13 cellular contexts compared by ENCODE assay signal in the genomic region with DNA sequence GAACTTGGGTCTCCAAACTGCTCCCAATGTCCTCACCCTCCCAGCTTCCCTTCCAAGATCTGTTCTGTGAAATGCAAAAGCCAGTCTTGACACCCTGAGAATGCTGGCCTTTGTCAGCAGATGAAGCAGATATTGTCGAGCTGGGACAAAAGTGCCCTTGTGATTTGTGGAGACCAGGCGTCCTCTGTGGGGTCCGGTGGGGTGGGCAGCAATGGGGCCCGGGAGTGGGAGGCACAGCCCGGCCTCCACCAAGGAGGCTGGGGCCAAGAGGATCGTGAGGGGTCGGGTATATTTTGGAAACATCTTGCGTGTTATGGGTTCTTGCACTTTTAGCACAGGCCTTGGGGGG.
DNase-seq lines count a peak whose midpoint lies in the region; ATAC-seq and TF ChIP-seq lines count a peak whose summit lies in the region.
"Had no signal": no experiment of that assay in that cellular context is flagged by ENCODE, and none has a peak within 500 bp of the region (broad histone marks: within the 10 kb centered on the region; RNA-seq: fewer than 3 reads in every experiment).

No MANE protein-coding gene starts in this region.

- peak overlapping the region; percentile 80 for H2BK120ac ChIP-seq in mesendoderm (ENCODE audit: low read depth, low read length)

- no peaks in the 10 kb centered on the region for H3K9me3 Mint-ChIP-seq in dendritic cell treated with granulocyte-macrophage colony-stimulating factor and Interleukin-4, amounts not matched to agents 40 ng/mL and 50 ng/mL, for 4 days

- H3K4me3 Mint-ChIP-seq in dendritic cell treated with granulocyte-macrophage colony-stimulating factor and Interleukin-4, amounts not matched to agents 40 ng/mL and 50 ng/mL, for 4 days = no peak overlapping the region

- H2AFZ ChIP-seq in KMS-11 (ENCODE audit: low read depth) = peak overlapping the region; percentile 65; the same call in 1 of the 2 replicates

- no peak overlapping the region for H2BK5ac ChIP-seq in mesendoderm (ENCODE audit: low read length)

- H3K56ac ChIP-seq in mesendoderm (ENCODE audit: low read length) = peak overlapping the region; percentile 70

- H3K27me3 Mint-ChIP-seq in dendritic cell treated with granulocyte-macrophage colony-stimulating factor and Interleukin-4, amounts not matched to agents 40 ng/mL and 50 ng/mL, for 4 days = no peaks in the 10 kb centered on the region

- no peaks in the 10 kb centered on the region for H3K79me2 ChIP-seq in KMS-11 (ENCODE audit: insufficient read depth, low read depth)
- no peaks in the 10 kb centered on the region for H3K79me2 ChIP-seq in mesendoderm (ENCODE audit: control insufficient read depth, insufficient read depth, low read length)

- H4K20me1 ChIP-seq in KMS-11 (ENCODE audit: insufficient read depth) = no peaks in the 10 kb centered on the region

- peaks cover 75% of the 10 kb centered on the region for H3K36me3 Mint-ChIP-seq in dendritic cell treated with granulocyte-macrophage colony-stimulating factor and Interleukin-4, amounts not matched to agents 40 ng/mL and 50 ng/mL, for 4 days (ENCODE audit: low read depth)

- H4K8ac ChIP-seq in mesendoderm (ENCODE audit: low read depth, low read length) = no peak overlapping the region

- H4K5ac ChIP-seq in mesendoderm (ENCODE audit: low read length) = no peak overlapping the region

- H3K27ac ChIP-seq in KMS-11 (no peak overlapping the region), mesendoderm (ENCODE audit: low read depth, low read length) (peak overlapping the region; percentile 51), substantia nigra (ENCODE audit: low read depth, low read length, poor library complexity, severe bottlenecking) (peak overlapping the region; percentile 95)
- H3K27ac ChIP-seq: lower lobe of right lung, SJCRH30 had no signal

- H3K9ac ChIP-seq in KMS-11 = no peak overlapping the region
- peak overlapping the region; percentile 14 for H3K9ac ChIP-seq in mesendoderm (ENCODE audit: low read length)

- H3K23ac ChIP-seq in mesendoderm (ENCODE audit: low read length) = no peak overlapping the region

- no peak for ATAC-seq in GM18511 (IDR thresholded peaks at IDR 0.05; ENCODE audit: unreplicated experiment)
- no peak for ATAC-seq in GM21447 (IDR thresholded peaks at IDR 0.05; ENCODE audit: unreplicated experiment)

- no peak overlapping the region for H3K4ac ChIP-seq in mesendoderm (ENCODE audit: low read depth, low read length)

- H3K4me3 ChIP-seq in KMS-11 (IDR thresholded peaks at IDR 0.05; ENCODE audit: insufficient read depth, low read depth, low read length) (no peak overlapping the region), mesendoderm (ENCODE audit: low read length) (no peak overlapping the region)
- H3K4me3 ChIP-seq: SJCRH30 had no signal

- TF ChIP-seq CTCF in KMS-11 (conservative IDR thresholded peaks at IDR 0.05; ENCODE audit: low read depth, low read length) = no peak

- H2AK5ac ChIP-seq in mesendoderm (ENCODE audit: low read length) = no peak overlapping the region

- H3K27ac Mint-ChIP-seq in dendritic cell treated with granulocyte-macrophage colony-stimulating factor and Interleukin-4, amounts not matched to agents 40 ng/mL and 50 ng/mL, for 4 days = peak overlapping the region; percentile 30

- peak overlapping the region; percentile 33 for H3K18ac ChIP-seq in mesendoderm (ENCODE audit: low read length)

- no peaks in the 10 kb centered on the region for H3K4me1 Mint-ChIP-seq in dendritic cell treated with granulocyte-macrophage colony-stimulating factor and Interleukin-4, amounts not matched to agents 40 ng/mL and 50 ng/mL, for 4 days (ENCODE audit: low read depth)

- H3K4me2 ChIP-seq in KMS-11 (peak overlapping the region; percentile 31), mesendoderm (ENCODE audit: low read length) (peak overlapping the region; percentile 20)

- peaks cover 4% of the 10 kb centered on the region for H3K4me1 ChIP-seq in KMS-11 (ENCODE audit: low read depth, poor library complexity, severe bottlenecking)
- no peaks in the 10 kb centered on the region for H3K4me1 ChIP-seq in mesendoderm (ENCODE audit: control insufficient read depth, low read depth, low read length)
- H3K4me1 ChIP-seq: lower lobe of right lung, SJCRH30 had no signal

- no CpG with 5 or more reads among the region's 8 CpGs for WGBS in mesendoderm (ENCODE audit: extremely low coverage, insufficient coverage, low lambda C conversion rate)

- intact Hi-C loops in dendritic cell treated with granulocyte-macrophage colony-stimulating factor and Interleukin-4, amounts not matched to agents 40 ng/mL and 50 ng/mL, for 4 days (cut with micrococcal nuclease) = no loop called here

- no peak for DNase-seq in mesendoderm
- DNase-seq in substantia nigra (lab: John Stamatoyannopoulos, UW) = peak in 45 of 49 donors; percentile 7 to 89 (median 67)
- no peak for DNase-seq in activated T-cell treated with anti-CD3 and anti-CD28 coated beads, Interleukin-2, amount 50 U/mL, for 48 hours
- DNase-seq in activated T-cell treated with anti-CD3 and anti-CD28 coated beads for 4 hours = no peak
- DNase-seq: activated CD4-positive, CD25-positive, alpha-beta regulatory T cell; activated effector memory CD4-positive, alpha-beta T cell treated with Interleukin-2 at 50 U/mL for 16 hours; central memory CD4-positive, alpha-beta T cell; lower lobe of right lung had no signal

- peaks cover 9% of the 10 kb centered on the region; the same call in 1 of the 2 replicates for H3K27me3 ChIP-seq in KMS-11 (ENCODE audit: insufficient read depth, low read depth)
- no peaks in the 10 kb centered on the region for H3K27me3 ChIP-seq in mesendoderm (ENCODE audit: insufficient read depth, low read length, poor library complexity)
- H3K27me3 ChIP-seq: SJCRH30 had no signal

- H2BK15ac ChIP-seq in mesendoderm (replicated peaks; ENCODE audit: low read depth) = peak overlapping the region; percentile 27

- no peaks in the 10 kb centered on the region for H3K79me1 ChIP-seq in mesendoderm (ENCODE audit: low read length)

- no peaks in the 10 kb centered on the region for H3K36me3 ChIP-seq in KMS-11 (ENCODE audit: insufficient read depth)
- no peaks in the 10 kb centered on the region for H3K36me3 ChIP-seq in mesendoderm (ENCODE audit: control insufficient read depth, insufficient read depth, low read length)
- H3K36me3 ChIP-seq: SJCRH30 had no signal

Comparison
In these comparisons a context has a peak if more than half of its experiments do, and no peak if none do; other contexts are left out.
1. DNase-seq: peak in substantia nigra (45 of 49); none in mesendoderm (single experiment), activated T-cell treated with anti-CD3 and anti-CD28 coated beads, Interleukin-2, amount 50 U/mL, for 48 hours (0 of 2) and activated T-cell treated with anti-CD3 and anti-CD28 coated beads for 4 hours (single experiment).